In the genomic region with DNA sequence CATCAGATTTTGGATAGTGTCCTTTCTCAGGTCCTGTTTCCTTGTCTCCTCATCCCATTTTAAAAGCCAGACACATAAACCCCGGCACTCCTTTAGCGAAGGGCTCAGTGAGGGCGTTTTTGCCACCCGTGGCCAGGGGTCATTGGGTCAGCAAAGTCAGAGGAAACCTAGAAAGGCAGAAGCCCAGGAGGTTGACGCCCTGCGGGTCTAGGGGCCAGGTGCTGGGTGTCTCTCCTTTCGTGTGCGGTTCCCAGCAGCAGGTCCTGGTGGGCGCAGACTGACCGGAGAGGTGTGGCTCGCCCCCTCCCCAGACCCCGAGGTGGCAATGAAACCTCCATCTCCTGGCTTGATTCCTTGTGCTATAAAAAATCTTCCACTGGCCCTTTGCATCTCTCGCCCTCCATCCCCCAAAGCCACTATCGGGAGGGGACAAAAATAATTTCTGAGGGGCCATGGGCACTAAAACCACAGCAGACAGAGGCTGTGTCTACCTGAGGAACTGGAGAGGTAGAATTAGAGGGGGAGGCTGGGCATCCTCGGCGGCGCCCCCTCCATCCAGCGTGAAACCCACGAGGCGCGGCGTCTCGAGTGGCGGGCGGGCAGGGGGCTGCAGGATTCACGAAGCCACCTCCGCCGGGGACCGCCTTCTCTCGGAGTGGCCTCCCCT, we compare ENCODE assay signal across 1 cellular context.
TF ChIP-seq lines count a peak whose summit lies in the region.

No MANE protein-coding gene starts in this region.

TF ChIP-seq in K562, 482 proteins besides CTCF, POLR2A, EP300 and RAD21 (continued from another document):
- TF ChIP-seq HNRNPLL (IDR thresholded peaks at IDR 0.05; ENCODE audit: low read depth, low read length, poor library complexity, severe bottlenecking) (no peak), SAFB (IDR thresholded peaks at IDR 0.05; ENCODE audit: borderline replicate concordance, low read depth, low read length) (0 out of 2 replicates have a peak, but pooled peaks have one; percentile 19), NRF1 (conservative IDR thresholded peaks at IDR 0.05 in 1 of 2, IDR thresholded peaks at IDR 0.05 in 1 of 2) (no peak), ZNF561 (CRISPR knock-in tag; conservative IDR thresholded peaks at IDR 0.05) (no peak), TEAD4 (IDR thresholded peaks at IDR 0.05; ENCODE audit: low read length) (no peak), TEAD4 (CRISPR knock-in tag; IDR thresholded peaks at IDR 0.05; ENCODE audit: borderline replicate concordance) (no peak), RFX1 (IDR thresholded peaks at IDR 0.05) (no peak)
- TF ChIP-seq, protein P1, sequence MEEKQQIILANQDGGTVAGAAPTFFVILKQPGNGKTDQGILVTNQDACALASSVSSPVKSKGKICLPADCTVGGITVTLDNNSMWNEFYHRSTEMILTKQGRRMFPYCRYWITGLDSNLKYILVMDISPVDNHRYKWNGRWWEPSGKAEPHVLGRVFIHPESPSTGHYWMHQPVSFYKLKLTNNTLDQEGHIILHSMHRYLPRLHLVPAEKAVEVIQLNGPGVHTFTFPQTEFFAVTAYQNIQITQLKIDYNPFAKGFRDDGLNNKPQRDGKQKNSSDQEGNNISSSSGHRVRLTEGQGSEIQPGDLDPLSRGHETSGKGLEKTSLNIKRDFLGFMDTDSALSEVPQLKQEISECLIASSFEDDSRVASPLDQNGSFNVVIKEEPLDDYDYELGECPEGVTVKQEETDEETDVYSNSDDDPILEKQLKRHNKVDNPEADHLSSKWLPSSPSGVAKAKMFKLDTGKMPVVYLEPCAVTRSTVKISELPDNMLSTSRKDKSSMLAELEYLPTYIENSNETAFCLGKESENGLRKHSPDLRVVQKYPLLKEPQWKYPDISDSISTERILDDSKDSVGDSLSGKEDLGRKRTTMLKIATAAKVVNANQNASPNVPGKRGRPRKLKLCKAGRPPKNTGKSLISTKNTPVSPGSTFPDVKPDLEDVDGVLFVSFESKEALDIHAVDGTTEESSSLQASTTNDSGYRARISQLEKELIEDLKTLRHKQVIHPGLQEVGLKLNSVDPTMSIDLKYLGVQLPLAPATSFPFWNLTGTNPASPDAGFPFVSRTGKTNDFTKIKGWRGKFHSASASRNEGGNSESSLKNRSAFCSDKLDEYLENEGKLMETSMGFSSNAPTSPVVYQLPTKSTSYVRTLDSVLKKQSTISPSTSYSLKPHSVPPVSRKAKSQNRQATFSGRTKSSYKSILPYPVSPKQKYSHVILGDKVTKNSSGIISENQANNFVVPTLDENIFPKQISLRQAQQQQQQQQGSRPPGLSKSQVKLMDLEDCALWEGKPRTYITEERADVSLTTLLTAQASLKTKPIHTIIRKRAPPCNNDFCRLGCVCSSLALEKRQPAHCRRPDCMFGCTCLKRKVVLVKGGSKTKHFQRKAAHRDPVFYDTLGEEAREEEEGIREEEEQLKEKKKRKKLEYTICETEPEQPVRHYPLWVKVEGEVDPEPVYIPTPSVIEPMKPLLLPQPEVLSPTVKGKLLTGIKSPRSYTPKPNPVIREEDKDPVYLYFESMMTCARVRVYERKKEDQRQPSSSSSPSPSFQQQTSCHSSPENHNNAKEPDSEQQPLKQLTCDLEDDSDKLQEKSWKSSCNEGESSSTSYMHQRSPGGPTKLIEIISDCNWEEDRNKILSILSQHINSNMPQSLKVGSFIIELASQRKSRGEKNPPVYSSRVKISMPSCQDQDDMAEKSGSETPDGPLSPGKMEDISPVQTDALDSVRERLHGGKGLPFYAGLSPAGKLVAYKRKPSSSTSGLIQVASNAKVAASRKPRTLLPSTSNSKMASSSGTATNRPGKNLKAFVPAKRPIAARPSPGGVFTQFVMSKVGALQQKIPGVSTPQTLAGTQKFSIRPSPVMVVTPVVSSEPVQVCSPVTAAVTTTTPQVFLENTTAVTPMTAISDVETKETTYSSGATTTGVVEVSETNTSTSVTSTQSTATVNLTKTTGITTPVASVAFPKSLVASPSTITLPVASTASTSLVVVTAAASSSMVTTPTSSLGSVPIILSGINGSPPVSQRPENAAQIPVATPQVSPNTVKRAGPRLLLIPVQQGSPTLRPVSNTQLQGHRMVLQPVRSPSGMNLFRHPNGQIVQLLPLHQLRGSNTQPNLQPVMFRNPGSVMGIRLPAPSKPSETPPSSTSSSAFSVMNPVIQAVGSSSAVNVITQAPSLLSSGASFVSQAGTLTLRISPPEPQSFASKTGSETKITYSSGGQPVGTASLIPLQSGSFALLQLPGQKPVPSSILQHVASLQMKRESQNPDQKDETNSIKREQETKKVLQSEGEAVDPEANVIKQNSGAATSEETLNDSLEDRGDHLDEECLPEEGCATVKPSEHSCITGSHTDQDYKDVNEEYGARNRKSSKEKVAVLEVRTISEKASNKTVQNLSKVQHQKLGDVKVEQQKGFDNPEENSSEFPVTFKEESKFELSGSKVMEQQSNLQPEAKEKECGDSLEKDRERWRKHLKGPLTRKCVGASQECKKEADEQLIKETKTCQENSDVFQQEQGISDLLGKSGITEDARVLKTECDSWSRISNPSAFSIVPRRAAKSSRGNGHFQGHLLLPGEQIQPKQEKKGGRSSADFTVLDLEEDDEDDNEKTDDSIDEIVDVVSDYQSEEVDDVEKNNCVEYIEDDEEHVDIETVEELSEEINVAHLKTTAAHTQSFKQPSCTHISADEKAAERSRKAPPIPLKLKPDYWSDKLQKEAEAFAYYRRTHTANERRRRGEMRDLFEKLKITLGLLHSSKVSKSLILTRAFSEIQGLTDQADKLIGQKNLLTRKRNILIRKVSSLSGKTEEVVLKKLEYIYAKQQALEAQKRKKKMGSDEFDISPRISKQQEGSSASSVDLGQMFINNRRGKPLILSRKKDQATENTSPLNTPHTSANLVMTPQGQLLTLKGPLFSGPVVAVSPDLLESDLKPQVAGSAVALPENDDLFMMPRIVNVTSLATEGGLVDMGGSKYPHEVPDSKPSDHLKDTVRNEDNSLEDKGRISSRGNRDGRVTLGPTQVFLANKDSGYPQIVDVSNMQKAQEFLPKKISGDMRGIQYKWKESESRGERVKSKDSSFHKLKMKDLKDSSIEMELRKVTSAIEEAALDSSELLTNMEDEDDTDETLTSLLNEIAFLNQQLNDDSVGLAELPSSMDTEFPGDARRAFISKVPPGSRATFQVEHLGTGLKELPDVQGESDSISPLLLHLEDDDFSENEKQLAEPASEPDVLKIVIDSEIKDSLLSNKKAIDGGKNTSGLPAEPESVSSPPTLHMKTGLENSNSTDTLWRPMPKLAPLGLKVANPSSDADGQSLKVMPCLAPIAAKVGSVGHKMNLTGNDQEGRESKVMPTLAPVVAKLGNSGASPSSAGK (IDR thresholded peaks at IDR 0.05) = peak; percentile 87
- TF ChIP-seq, protein P2, sequence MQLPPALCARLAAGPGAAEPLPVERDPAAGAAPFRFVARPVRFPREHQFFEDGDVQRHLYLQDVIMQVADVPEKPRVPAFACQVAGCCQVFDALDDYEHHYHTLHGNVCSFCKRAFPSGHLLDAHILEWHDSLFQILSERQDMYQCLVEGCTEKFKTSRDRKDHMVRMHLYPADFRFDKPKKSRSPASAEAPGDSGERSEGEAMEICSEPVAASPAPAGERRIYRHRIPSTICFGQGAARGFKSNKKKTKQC (CRISPR knock-in tag; IDR thresholded peaks at IDR 0.05) = peak; percentile 66; the same call in 1 of the 2 replicates
TF ChIP-seq in K562: peak in this region for 7.
